Comparison of ENCODE assay signal across 23 cellular contexts in genomic region chr1:71072273-71072672, GRCh38. TPM values are rescaled to one million over a fixed set of nuclear protein-coding genes. Genes with fewer than 3 reads are reported as not detected.
A peak's percentile ranks its signal among the peaks of the same experiment; 100 is the strongest.
DNase-seq lines count a peak whose midpoint lies in the region; ATAC-seq, FAIRE-seq and TF ChIP-seq lines count a peak whose summit lies in the region.
"Had no signal": no experiment of that assay in that cellular context is flagged by ENCODE, and none has a peak within 500 bp of the region (broad histone marks: within the 10 kb centered on the region; RNA-seq: fewer than 3 reads in every experiment).

No MANE protein-coding gene starts in this region.

- no peak overlapping the region for H3K4me2 ChIP-seq in HepG2 (ENCODE audit: low read depth, low read length)
- H3K4me2 ChIP-seq: KMS-11, PC-9 had no signal

- H3K9me3 ChIP-seq in HepG2 (ENCODE audit: low read length) (no peaks in the 10 kb centered on the region), right lobe of liver (no peaks in the 10 kb centered on the region), esophagus muscularis mucosa (no peaks in the 10 kb centered on the region)
- H3K9me3 ChIP-seq: SJCRH30 had no signal

- H4K20me1 ChIP-seq in HepG2 (ENCODE audit: insufficient read depth, low read length), result peaks cover 16% of the 10 kb centered on the region; the same call in 1 of the 2 replicates

- in situ Hi-C loops in HepG2 (cut with HindIII; ENCODE audit: extremely low pct_ligation_motif_present, low pct_unique_long_range_greater_than_20kb), result no loop called here

- no peak overlapping the region for H2AFZ ChIP-seq in HepG2 (ENCODE audit: low read length)
- H2AFZ ChIP-seq: GM23248, PC-9 had no signal

- H3K4me1 ChIP-seq in HepG2 (ENCODE audit: insufficient read depth, low read length) (no peaks in the 10 kb centered on the region), right lobe of liver (no peaks in the 10 kb centered on the region), esophagus muscularis mucosa (peaks cover 0 to 3% (median 0%) of the 10 kb centered on the region in 4 donors)
- H3K4me1 ChIP-seq: SJCRH30 had no signal

- H3K79me2 ChIP-seq in HepG2 (ENCODE audit: insufficient read depth, low read length), result peaks cover 13% of the 10 kb centered on the region

- DNase-seq in activated CD4-positive, alpha-beta T cell treated with anti-CD3 and anti-CD28 coated beads, Interleukin-2, amount 10 ng/mL, durations not matched to agents 24 days and 14 days, result no peak
- DNase-seq in activated CD4-positive, alpha-beta T cell treated with anti-CD3 and anti-CD28 coated beads for 4 hours, result no peak
- DNase-seq in HepG2 (ENCODE audit: low spot score), result no peak
- no peak for DNase-seq in right lobe of liver
- no peak for DNase-seq in activated naive CD8-positive, alpha-beta T cell treated with anti-CD3 and anti-CD28 coated beads, Interleukin-2, amount 50 U/mL, for 24 hours
- no peak for DNase-seq in esophagus muscularis mucosa (ENCODE audit: extremely low spot score)
- DNase-seq: GM23248, H9, NCI-H1048, NCI-H1417, NCI-H1694, NCI-H2029 treated with DMSO at 0.1 percent for 48 hours, NCI-H446 treated with DMSO at 0.1 percent for 48 hours, NCI-H526, PC-9, SJCRH30 had no signal

- H3K9me3 Mint-ChIP-seq in activated CD4-positive, alpha-beta T cell treated with anti-CD3 and anti-CD28 coated beads, Interleukin-2, amount 10 ng/mL, durations not matched to agents 24 days and 14 days, result no peaks in the 10 kb centered on the region
- no peaks in the 10 kb centered on the region for H3K9me3 Mint-ChIP-seq in activated naive CD8-positive, alpha-beta T cell treated with anti-CD3 and anti-CD28 coated beads, Interleukin-2, amount 50 U/mL, for 24 hours
- H3K9me3 Mint-ChIP-seq: H9 had no signal

- BruUV-seq in HepG2 (replicated peaks; lab: Mats Ljungman, UMichigan), result no TSS peak

- no peak overlapping the region for H3K4me3 ChIP-seq in HepG2 (replicated peaks in 1 of 3; ENCODE audit: insufficient read depth in 1 of 3, low read depth in 2 of 3, low read length in 3 of 3)
- no peak overlapping the region for H3K4me3 ChIP-seq in right lobe of liver
- no peak overlapping the region for H3K4me3 ChIP-seq in esophagus muscularis mucosa
- H3K4me3 ChIP-seq: GM23248, PC-9, SJCRH30 had no signal

- H3K27ac ChIP-seq in HepG2 (ENCODE audit: extremely low read length, insufficient read depth, low read length), result no peak overlapping the region
- no peak overlapping the region for H3K27ac ChIP-seq in right lobe of liver
- H3K27ac ChIP-seq in esophagus muscularis mucosa (replicated peaks in 1 of 4), result no peak overlapping the region
- H3K27ac ChIP-seq: 22Rv1, GM23248, KMS-11, PC-9, SJCRH30 had no signal

- TF ChIP-seq POLR2A in HepG2 (IDR thresholded peaks at IDR 0.05; ENCODE audit: insufficient read depth in 1 of 2, low read depth in 2 of 2, low read length in 2 of 2) (no peak), right lobe of liver (IDR thresholded peaks at IDR 0.05) (no peak), esophagus muscularis mucosa (IDR thresholded peaks at IDR 0.05; ENCODE audit: low read depth) (no peak)

- intact Hi-C loops in activated CD4-positive, alpha-beta T cell treated with anti-CD3 and anti-CD28 coated beads, Interleukin-2, amount 10 ng/mL, durations not matched to agents 24 days and 14 days (cut with micrococcal nuclease), result no loop called here
- intact Hi-C loops in HepG2 (cut with micrococcal nuclease; ENCODE audit: unreplicated experiment) (no loop called here), right lobe of liver (cut with DNase I) (no loop called here), esophagus muscularis mucosa (cut with DNase I) (loop anchor here (10.0 kb wide), 1 partner anchor 827 kb away; no protein-coding TSS in a partner anchor)

- H3K4me1 Mint-ChIP-seq in activated CD4-positive, alpha-beta T cell treated with anti-CD3 and anti-CD28 coated beads, Interleukin-2, amount 10 ng/mL, durations not matched to agents 24 days and 14 days, result peaks cover 38% of the 10 kb centered on the region
- peaks cover 23% of the 10 kb centered on the region for H3K4me1 Mint-ChIP-seq in activated naive CD8-positive, alpha-beta T cell treated with anti-CD3 and anti-CD28 coated beads, Interleukin-2, amount 50 U/mL, for 24 hours
- H3K4me1 Mint-ChIP-seq: H9 had no signal

- POLR2A ChIA-PET in HepG2 (lab: Yijun Ruan, JAX), result no interaction called here

- TF ChIP-seq CTCF in HepG2 (CRISPR knock-in tag; IDR thresholded peaks at IDR 0.05) (no peak), right lobe of liver (IDR thresholded peaks at IDR 0.05) (no peak), esophagus muscularis mucosa (IDR thresholded peaks at IDR 0.05) (no peak)

- H3K36me3 Mint-ChIP-seq in activated CD4-positive, alpha-beta T cell treated with anti-CD3 and anti-CD28 coated beads, Interleukin-2, amount 10 ng/mL, durations not matched to agents 24 days and 14 days (ENCODE audit: low read depth), result peaks cover 66% of the 10 kb centered on the region
- H3K36me3 Mint-ChIP-seq in activated naive CD8-positive, alpha-beta T cell treated with anti-CD3 and anti-CD28 coated beads, Interleukin-2, amount 50 U/mL, for 24 hours (ENCODE audit: low read depth), result peaks cover 57% of the 10 kb centered on the region

- peaks cover 16 to 83% of the 10 kb centered on the region in 2 experiments for H3K36me3 ChIP-seq in HepG2 (replicated peaks in 1 of 2; ENCODE audit: control insufficient read depth in 1 of 2, insufficient read depth in 2 of 2, low read length in 2 of 2)
- H3K36me3 ChIP-seq in right lobe of liver, result peaks cover 2 to 98% (median 45%) of the 10 kb centered on the region in 4 donors
- H3K36me3 ChIP-seq in esophagus muscularis mucosa, result peaks cover 54 to 100% (median 82%) of the 10 kb centered on the region in 4 donors

- no peak overlapping the region for H3K4me3 Mint-ChIP-seq in activated CD4-positive, alpha-beta T cell treated with anti-CD3 and anti-CD28 coated beads, Interleukin-2, amount 10 ng/mL, durations not matched to agents 24 days and 14 days
- H3K4me3 Mint-ChIP-seq in activated naive CD8-positive, alpha-beta T cell treated with anti-CD3 and anti-CD28 coated beads, Interleukin-2, amount 50 U/mL, for 24 hours, result no peak overlapping the region
- H3K4me3 Mint-ChIP-seq: H9 had no signal

- H3K9ac ChIP-seq in HepG2 (ENCODE audit: insufficient read depth, low read depth, low read length), result no peak overlapping the region
- H3K9ac ChIP-seq: GM23248, KMS-11 had no signal

- H3K27me3 Mint-ChIP-seq in activated CD4-positive, alpha-beta T cell treated with anti-CD3 and anti-CD28 coated beads, Interleukin-2, amount 10 ng/mL, durations not matched to agents 24 days and 14 days, result no peaks in the 10 kb centered on the region
- H3K27me3 Mint-ChIP-seq in activated naive CD8-positive, alpha-beta T cell treated with anti-CD3 and anti-CD28 coated beads, Interleukin-2, amount 50 U/mL, for 24 hours, result no peaks in the 10 kb centered on the region

- no peak for FAIRE-seq in HepG2 (lab: Jason Lieb, UNC)
- FAIRE-seq: GM19239, HTR-8/SVneo had no signal

- no peak for TF ChIP-seq RAD21 in HepG2 (CRISPR knock-in tag; IDR thresholded peaks at IDR 0.05)

- no peak for ATAC-seq in HepG2
- ATAC-seq in right lobe of liver, result no peak
- ATAC-seq in activated naive CD8-positive, alpha-beta T cell treated with anti-CD3 and anti-CD28 coated beads, Interleukin-2, amount 50 U/mL, for 24 hours, result no peak
- no peak for ATAC-seq in HG02610 (IDR thresholded peaks at IDR 0.05; ENCODE audit: unreplicated experiment)
- ATAC-seq in GM19463 (IDR thresholded peaks at IDR 0.05; ENCODE audit: unreplicated experiment), result no peak
- ATAC-seq: Right ventricle myocardium inferior had no signal

- peak overlapping the region; percentile 4 for H3K27ac Mint-ChIP-seq in activated CD4-positive, alpha-beta T cell treated with anti-CD3 and anti-CD28 coated beads, Interleukin-2, amount 10 ng/mL, durations not matched to agents 24 days and 14 days
- peak overlapping the region; percentile 38 for H3K27ac Mint-ChIP-seq in activated naive CD8-positive, alpha-beta T cell treated with anti-CD3 and anti-CD28 coated beads, Interleukin-2, amount 50 U/mL, for 24 hours
- H3K27ac Mint-ChIP-seq: H9 had no signal

- CTCF ChIA-PET in HepG2 (lab: Yijun Ruan, JAX; ENCODE audit: low intra/inter-chr PET ratio, low total read pairs), result no interaction called here

- TF ChIP-seq EP300 in HepG2 (IDR thresholded peaks at IDR 0.05; ENCODE audit: low read depth in 2 of 2, low read length in 2 of 2), result no peak
- TF ChIP-seq EP300 in HepG2 (CRISPR knock-in tag; IDR thresholded peaks at IDR 0.05; ENCODE audit: borderline replicate concordance), result no peak
- no peak for TF ChIP-seq EP300 in esophagus muscularis mucosa (IDR thresholded peaks at IDR 0.05)

- H3K27me3 ChIP-seq in HepG2 (ENCODE audit: control insufficient read depth in 1 of 2, insufficient read depth in 2 of 2, low read length in 2 of 2), result no peaks in the 10 kb centered on the region
- no peaks in the 10 kb centered on the region for H3K27me3 ChIP-seq in right lobe of liver
- no peaks in the 10 kb centered on the region for H3K27me3 ChIP-seq in esophagus muscularis mucosa
- H3K27me3 ChIP-seq: SJCRH30 had no signal

RNA-seq across cellular contexts. Expression of gene ZRANB2, which starts 8.6 kb away (rescaled TPM):
- 150 and 154 TPM in 2 replicates for total RNA-seq in activated CD4-positive, alpha-beta T cell treated with anti-CD3 and anti-CD28 coated beads, Interleukin-2, amount 10 ng/mL, durations not matched to agents 24 days and 14 days
- 42.8 and 43.0 TPM in 2 replicates for total RNA-seq in HepG2 (2016; rRNA removed; fragmentation: Illumina TruSeq; extraction: Trizol)
- total RNA-seq in HepG2 (2016; cell fraction: cytosol; rRNA removed; fragmentation: Illumina TruSeq; extraction: Trizol; ENCODE audit: low read depth), result 3.3 and 4.7 TPM in 2 replicates
- total RNA-seq in HepG2 (2016; cell fraction: insoluble cytoplasmic fraction; rRNA removed; fragmentation: Illumina TruSeq; extraction: Trizol), result 40.1 and 44.2 TPM in 2 replicates
- total RNA-seq in HepG2 (2016; cell fraction: membrane; rRNA removed; fragmentation: Illumina TruSeq; extraction: Trizol), result 7.4 and 9.4 TPM in 2 replicates
- 99.8 and 126 TPM in 2 replicates for total RNA-seq in HepG2 (2016; cell fraction: nucleus; rRNA removed; fragmentation: Illumina TruSeq; extraction: Trizol)
- 41.0 and 45.4 TPM in 2 replicates for polyA plus RNA-seq in HepG2 (2011; rRNA removed)
- polyA plus RNA-seq in HepG2 (2011; cell fraction: cytosol; rRNA removed), result 7.0 and 10.1 TPM in 2 replicates
- polyA plus RNA-seq in HepG2 (2011; cell fraction: nucleus; rRNA removed), result 84.0 and 107 TPM in 2 replicates
- 42.2 and 49.3 TPM in 2 replicates for polyA plus RNA-seq in HepG2 (2012)
- 2.9 and 3.2 TPM in 2 replicates for polyA plus RNA-seq in HepG2 (2016; cell fraction: cytosol; fragmentation: Illumina TruSeq; extraction: Trizol; ENCODE audit: low read depth)
- 60.2 and 66.7 TPM in 2 replicates for polyA plus RNA-seq in HepG2 (2016; cell fraction: insoluble cytoplasmic fraction; fragmentation: Illumina TruSeq; extraction: Trizol; ENCODE audit: low read depth)
- 5.2 and 5.3 TPM in 2 replicates for polyA plus RNA-seq in HepG2 (2016; cell fraction: membrane; fragmentation: Illumina TruSeq; extraction: Trizol; ENCODE audit: low read depth)
- 194 and 204 TPM in 2 replicates for polyA plus RNA-seq in HepG2 (2016; cell fraction: nucleus; fragmentation: Illumina TruSeq; extraction: Trizol; ENCODE audit: insufficient read depth, low read depth)
- polyA minus RNA-seq in HepG2 (2011; rRNA and poly(A)+ RNA removed; ENCODE audit: low replicate concordance), result 7.3 and 26.9 TPM in 2 replicates
- polyA minus RNA-seq in HepG2 (2011; cell fraction: cytosol; rRNA and poly(A)+ RNA removed), result 6.8 and 11.9 TPM in 2 replicates
- 134 and 164 TPM in 2 replicates for polyA minus RNA-seq in HepG2 (2011; cell fraction: nucleus; rRNA and poly(A)+ RNA removed)
- total RNA-seq in right lobe of liver, result 10 to 100 TPM; 18.3 to 32.0 (median 24.7) TPM
- total RNA-seq in esophagus muscularis mucosa, result 10 to 100 TPM; 37.2 to 65.6 (median 40.0) TPM

RNA-seq across cellular contexts. Expression of gene PTGER3, which starts 24.7 kb away (rescaled TPM):
- 0.26 and 0.62 TPM in 2 replicates for total RNA-seq in activated CD4-positive, alpha-beta T cell treated with anti-CD3 and anti-CD28 coated beads, Interleukin-2, amount 10 ng/mL, durations not matched to agents 24 days and 14 days
- total RNA-seq in HepG2 (2016; rRNA removed; fragmentation: Illumina TruSeq; extraction: Trizol) (not detected in 2 replicates), right lobe of liver (under 1 TPM in 4 of 6 experiments, not detected in 2; 0.12 to 0.35 (median 0.20) TPM), esophagus muscularis mucosa (10 to 100 TPM in 3 of 4 donors, 1 to 10 TPM in 1; 5.4 to 34.8 (median 19.2) TPM)
- total RNA-seq in HepG2 (2016; cell fraction: cytosol; rRNA removed; fragmentation: Illumina TruSeq; extraction: Trizol; ENCODE audit: low read depth), result not detected in 2 replicates
- 0.04 TPM in 1 of 2 replicates, not detected in the other for total RNA-seq in HepG2 (2016; cell fraction: insoluble cytoplasmic fraction; rRNA removed; fragmentation: Illumina TruSeq; extraction: Trizol)
- total RNA-seq in HepG2 (2016; cell fraction: membrane; rRNA removed; fragmentation: Illumina TruSeq; extraction: Trizol), result not detected in 2 replicates
- total RNA-seq in HepG2 (2016; cell fraction: nucleus; rRNA removed; fragmentation: Illumina TruSeq; extraction: Trizol), result not detected in 2 replicates
- 0.01 TPM in 1 of 2 replicates, not detected in the other for polyA plus RNA-seq in HepG2 (2011; rRNA removed)
- polyA plus RNA-seq in HepG2 (2011; cell fraction: cytosol; rRNA removed), result not detected in 2 replicates
- polyA plus RNA-seq in HepG2 (2011; cell fraction: nucleus; rRNA removed), result not detected in 2 replicates
- polyA plus RNA-seq in HepG2 (2012), result not detected in 2 replicates
- not detected in 2 replicates for polyA plus RNA-seq in HepG2 (2016; cell fraction: cytosol; fragmentation: Illumina TruSeq; extraction: Trizol; ENCODE audit: low read depth)
- polyA plus RNA-seq in HepG2 (2016; cell fraction: insoluble cytoplasmic fraction; fragmentation: Illumina TruSeq; extraction: Trizol; ENCODE audit: low read depth), result not detected in 2 replicates
- not detected in 2 replicates for polyA plus RNA-seq in HepG2 (2016; cell fraction: membrane; fragmentation: Illumina TruSeq; extraction: Trizol; ENCODE audit: low read depth)
- polyA plus RNA-seq in HepG2 (2016; cell fraction: nucleus; fragmentation: Illumina TruSeq; extraction: Trizol; ENCODE audit: insufficient read depth, low read depth), result not detected in 2 replicates
- not detected in 2 replicates for polyA minus RNA-seq in HepG2 (2011; rRNA and poly(A)+ RNA removed; ENCODE audit: low replicate concordance)
- not detected in 2 replicates for polyA minus RNA-seq in HepG2 (2011; cell fraction: cytosol; rRNA and poly(A)+ RNA removed)
- polyA minus RNA-seq in HepG2 (2011; cell fraction: nucleus; rRNA and poly(A)+ RNA removed), result 0.26 TPM in 1 of 2 replicates, not detected in the other
- total RNA-seq: SJCRH30 had no signal
